Comparison of ENCODE assay signal across 8 cellular contexts in genomic region chr22:45671783-45672563, GRCh38. TPM values are rescaled to one million over a fixed set of nuclear protein-coding genes. Genes with fewer than 3 reads are reported as not detected.
DNase-seq lines count a peak whose midpoint lies in the region; ATAC-seq, FAIRE-seq and TF ChIP-seq lines count a peak whose summit lies in the region.

Gene ATXN10 (plus strand): TSS chr22:45671834. CDS start chr22:45672064, 230 bp downstream.

- FAIRE-seq in GM19239 (lab: Jason Lieb, UNC) = peak; percentile 80
- peak; percentile 64 for FAIRE-seq in HTR-8/SVneo (lab: Jason Lieb, UNC)

- H3K9me3 ChIP-seq in mucosa of stomach (ENCODE audit: control insufficient read depth, low read length) = no peaks in the 10 kb centered on the region

- peak within 1 kb of the TSS; percentile 48 for H3K4me3 ChIP-seq in mucosa of stomach (ENCODE audit: low read length)

- no peaks in the 10 kb centered on the region for H3K36me3 ChIP-seq in mucosa of stomach (ENCODE audit: control insufficient read depth, insufficient read depth, low read length)

- H3K27me3 ChIP-seq in mucosa of stomach (ENCODE audit: control insufficient read depth, insufficient read depth, low read length) = no peaks in the 10 kb centered on the region

- H3K4me1 ChIP-seq in mucosa of stomach (ENCODE audit: control insufficient read depth, insufficient read depth, low read length) = peaks cover 9% of the 10 kb centered on the region

- peak; percentile 39 for DNase-seq in AG09319 (ENCODE audit: extremely low read depth, low read depth)
- peak; percentile 62 for DNase-seq in GM19239 (ENCODE audit: insufficient read length, low spot score)
- peak; percentile 64 for DNase-seq in HTR-8/SVneo (ENCODE audit: insufficient read length, low spot score)
- DNase-seq in OCI-M2 (lab: John Stamatoyannopoulos, UW; ENCODE audit: unreplicated experiment) = peak; percentile 54
- DNase-seq in activated T-cell treated with anti-CD3 and anti-CD28 coated beads, Interleukin-2, amount 50 U/mL, for 1 hour = peak; percentile 76
- DNase-seq in stimulated activated CD8-positive, alpha-beta memory T cell treated with anti-CD3 and anti-CD28 coated beads, Interleukin-4, amount 100 ng/mL, for 4 hours (ENCODE audit: low read depth in 2 of 2, low spot score in 1 of 2) = peak; percentile 32 to 44

- peak within 1 kb of the TSS; percentile 79 for H3K9ac ChIP-seq in mucosa of stomach (ENCODE audit: low read length)

- ATAC-seq in esophagus mucosa = peak; percentile 87

- no peak for TF ChIP-seq CTCF in AG09319 (IDR thresholded peaks at IDR 0.05; ENCODE audit: low read depth, low read length)

RNA-seq across cellular contexts. Expression of gene ATXN10, which starts in this region (rescaled TPM):
- total RNA-seq in esophagus mucosa = 98.6 TPM

Comparison
In these comparisons a context has a peak if more than half of its experiments do, and no peak if none do; other contexts are left out.
1. Peak in every context shown above with its lines: DNase-seq, ATAC-seq and H3K4me3 ChIP-seq.